ENCODE assay signal across 21 cellular contexts in the genomic region with DNA sequence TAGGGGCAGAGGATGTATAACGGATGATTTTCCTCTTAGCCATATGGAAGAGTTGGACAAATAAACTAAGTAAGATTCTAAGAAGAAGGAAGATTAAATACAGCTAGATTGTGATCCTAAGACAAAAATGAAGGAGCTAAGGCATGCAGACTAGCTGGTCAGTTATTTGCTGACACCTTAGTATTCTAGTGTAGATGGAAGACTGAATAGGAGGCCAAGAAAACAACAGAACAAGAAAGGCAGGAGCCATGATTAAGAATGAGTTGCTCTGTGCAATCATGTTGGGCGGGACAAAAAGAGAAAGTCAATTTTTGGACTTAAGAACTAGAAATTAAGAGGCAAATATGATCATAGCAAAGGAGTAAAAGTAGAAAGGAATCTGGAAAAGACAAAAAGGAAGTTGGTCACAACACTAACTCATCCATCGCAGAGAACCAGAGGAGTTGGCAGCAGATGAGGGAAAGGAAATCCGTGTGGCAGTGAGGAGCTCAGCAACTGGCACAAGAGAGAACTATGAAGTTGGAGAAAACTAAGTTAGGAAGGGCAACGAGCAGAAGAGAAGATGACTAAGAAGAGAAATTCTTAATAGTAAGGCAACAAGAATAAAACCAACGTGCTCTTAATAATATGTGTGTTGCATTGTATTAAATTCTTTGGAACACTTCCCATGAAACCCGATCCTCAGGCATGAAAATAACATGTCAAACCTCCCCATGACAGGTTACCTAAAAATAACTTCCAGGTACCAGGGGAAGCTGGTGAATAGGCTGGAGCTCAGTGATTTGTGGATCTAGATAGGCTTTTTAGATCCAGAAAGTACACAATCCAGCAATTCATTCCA.
DNase-seq lines count a peak whose midpoint lies in the region; ATAC-seq and TF ChIP-seq lines count a peak whose summit lies in the region.
"Had no signal": no experiment of that assay in that cellular context is flagged by ENCODE, and none has a peak within 500 bp of the region (broad histone marks: within the 10 kb centered on the region; RNA-seq: fewer than 3 reads in every experiment).

No MANE protein-coding gene starts in this region.

- H3K4me3 ChIP-seq in right atrium auricular region = no peak overlapping the region
- H3K4me3 ChIP-seq in choroid plexus epithelial cell (ENCODE audit: low read depth, low read length) = no peak overlapping the region
- H3K4me3 ChIP-seq: GM23338, upper lobe of right lung had no signal

- ATAC-seq in left ventricle myocardium superior = no peak
- ATAC-seq: activated T-cell treated with anti-CD3 and anti-CD28 coated beads, Interleukin-2, amount 50 U/mL, for 72 hours; stimulated activated naive CD8-positive, alpha-beta T cell treated with anti-CD3 and anti-CD28 coated beads, Interleukin-15, amount 100 ng/mL, for 72 hours; upper lobe of right lung had no signal

- no peaks in the 10 kb centered on the region for H3K27me3 ChIP-seq in right atrium auricular region
- H3K27me3 ChIP-seq: upper lobe of right lung had no signal

- peaks cover 0 to 5% of the 10 kb centered on the region in 2 donors for H3K9me3 ChIP-seq in right atrium auricular region
- H3K9me3 ChIP-seq: upper lobe of right lung had no signal

- H3K4me1 ChIP-seq in right atrium auricular region = peaks cover 0 to 37% of the 10 kb centered on the region in 2 donors

- TF ChIP-seq CTCF in right atrium auricular region (IDR thresholded peaks at IDR 0.05) = no peak
- TF ChIP-seq CTCF in choroid plexus epithelial cell (conservative IDR thresholded peaks at IDR 0.05; ENCODE audit: low read depth, low read length) = no peak
- TF ChIP-seq CTCF in GM13976 (IDR thresholded peaks at IDR 0.05; ENCODE audit: borderline replicate concordance, control extremely low read depth, extremely low read depth, insufficient read depth, missing control alignments) = no peak

- no peaks in the 10 kb centered on the region for H3K36me3 ChIP-seq in right atrium auricular region
- H3K36me3 ChIP-seq: upper lobe of right lung had no signal

- DNase-seq in right atrium auricular region (ENCODE audit: low spot score) (no peak), left ventricle myocardium superior (no peak), choroid plexus epithelial cell (ENCODE audit: low read depth) (peak; percentile 10), myocyte (ENCODE audit: low read depth) (peak; percentile 45), GM13976 (ENCODE audit: low spot score) (no peak)
- DNase-seq in stimulated activated CD4-positive, alpha-beta T cell treated with anti-CD3 and anti-CD28 coated beads, Interleukin-2, amount 100 ng/mL, for 48 hours = no peak
- DNase-seq in stimulated activated CD4-positive, alpha-beta T cell treated with anti-CD3 and anti-CD28 coated beads, Interleukin-1b, Interleukin-23, amount 100 ng/mL, for 48 hours = no peak
- DNase-seq: activated CD4-positive, alpha-beta T cell treated with anti-CD3 and anti-CD28 coated beads for 48 hours; activated T-cell treated with anti-CD3 and anti-CD28 coated beads, Interleukin-2, amount 50 U/mL, for 72 hours; anterior cingulate cortex; effector CD8-positive, alpha-beta T cell; immature natural killer cell; Karpas-422; NCI-H1048; NCI-H1930; NK-92 treated with Interleukin-12 subunit alpha and Interleukin-12 subunit beta, amount 100 ng/mL, for 24 hours; stimulated activated naive CD8-positive, alpha-beta T cell treated with anti-CD3 and anti-CD28 coated beads, Interleukin-15, amount 100 ng/mL, for 72 hours; T-helper 2 cell; upper lobe of right lung had no signal

- in situ Hi-C loops in GM13976 (cut with MboI; ENCODE audit: low sequenced_read_pairs, unreplicated experiment) = no loop called here

- peak overlapping the region; percentile 12 to 95 for H3K27ac ChIP-seq in right atrium auricular region
- H3K27ac ChIP-seq: C4-2B, upper lobe of right lung had no signal

- intact Hi-C loops in left ventricle myocardium superior (cut with micrococcal nuclease) = no loop called here

Comparison
In these comparisons a context has a peak if more than half of its experiments do, and no peak if none do; other contexts are left out.
1. DNase-seq: peak in choroid plexus epithelial cell (single experiment) and myocyte (single experiment); none in right atrium auricular region (single experiment), left ventricle myocardium superior (single experiment), stimulated activated CD4-positive, alpha-beta T cell treated with anti-CD3 and anti-CD28 coated beads, Interleukin-2, amount 100 ng/mL, for 48 hours (0 of 2), GM13976 (single experiment) and stimulated activated CD4-positive, alpha-beta T cell treated with anti-CD3 and anti-CD28 coated beads, Interleukin-1b, Interleukin-23, amount 100 ng/mL, for 48 hours (single experiment).